ENCODE assay signal across 8 cellular contexts in the genomic region with DNA sequence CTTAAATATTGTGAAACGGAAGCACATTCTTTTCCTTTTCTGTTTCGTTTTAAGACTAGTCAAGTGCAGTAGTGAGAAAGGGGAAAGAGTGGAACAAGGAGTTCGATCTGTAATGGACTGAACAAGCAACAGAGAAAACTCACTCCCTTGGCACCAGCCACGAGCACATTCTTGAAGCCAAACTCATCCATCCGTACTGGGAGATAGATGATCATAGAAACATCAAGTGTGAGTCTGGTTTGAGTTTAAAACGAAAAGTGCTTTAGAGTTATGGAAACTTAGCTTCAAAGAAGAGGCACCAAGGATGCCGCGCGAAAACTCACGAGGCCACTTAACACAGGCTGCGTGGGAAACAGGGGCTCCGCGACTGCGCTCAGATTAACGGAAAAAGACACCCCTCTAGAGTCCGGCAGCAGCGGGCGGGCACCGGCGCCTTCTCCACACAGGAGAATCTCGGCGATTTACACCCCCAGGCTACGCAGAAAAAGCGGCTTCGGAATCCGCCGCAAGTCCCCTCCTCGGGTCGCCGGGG. TPM values are rescaled to one million over a fixed set of nuclear protein-coding genes. Genes with fewer than 3 reads are reported as not detected.
A peak's percentile ranks its signal among the peaks of the same experiment; 100 is the strongest.
DNase-seq lines count a peak whose midpoint lies in the region; ATAC-seq and TF ChIP-seq lines count a peak whose summit lies in the region.

No MANE protein-coding gene starts in this region.

- H2BK12ac ChIP-seq in neuronal stem cell (ENCODE audit: low read length) = no peak overlapping the region

- H3K23ac ChIP-seq in neuronal stem cell (ENCODE audit: low read depth, low read length, poor library complexity) = peak overlapping the region; percentile 94

- H3K4me1 ChIP-seq in neuronal stem cell (ENCODE audit: control insufficient read depth in 2 of 2, insufficient read depth in 1 of 2, low read depth in 1 of 2, low read length in 2 of 2) = peaks cover 0 to 2% of the 10 kb centered on the region in 2 donors

- H3K9ac ChIP-seq in neuronal stem cell (ENCODE audit: low read depth, low read length, poor library complexity) = peak overlapping the region; percentile 91

- ATAC-seq in esophagus mucosa = no peak

- H3K14ac ChIP-seq in neuronal stem cell (ENCODE audit: low read length) = no peak overlapping the region

- H3K79me1 ChIP-seq in neuronal stem cell (ENCODE audit: low read depth, low read length) = peaks cover 3% of the 10 kb centered on the region

- no peak overlapping the region for H3K27ac ChIP-seq in neuronal stem cell (replicated peaks; ENCODE audit: low read length)

- TF ChIP-seq CTCF in foreskin fibroblast (IDR thresholded peaks at IDR 0.05; ENCODE audit: low read depth, low read length) = no peak

- H3K27me3 ChIP-seq in neuronal stem cell (ENCODE audit: control insufficient read depth in 3 of 3, insufficient read depth in 3 of 3, low read depth in 1 of 3, low read length in 3 of 3) = peaks cover 0 to 17% (median 14%) of the 10 kb centered on the region in 3 experiments

- no peak overlapping the region for H2BK5ac ChIP-seq in neuronal stem cell (ENCODE audit: low read length)

- WGBS in neuronal stem cell (ENCODE audit: extremely low coverage in 2 of 2, insufficient read length in 2 of 2, insufficient replicate concordance in 1 of 2), 2 donors = no CpG with 5 or more reads among the region's 30 CpGs

- H2AK5ac ChIP-seq in neuronal stem cell (ENCODE audit: low read depth, low read length) = no peak overlapping the region

- peak overlapping the region; percentile 54 to 60 for H3K4me3 ChIP-seq in foreskin fibroblast (ENCODE audit: low read depth in 1 of 2, low read length in 2 of 2)
- H3K4me3 ChIP-seq in neuronal stem cell (ENCODE audit: low read length in 2 of 2) = peak overlapping the region; percentile 46 to 79

- DNase-seq in activated T-cell treated with anti-CD3 and anti-CD28 coated beads for 1 hour (ENCODE audit: low read depth) (peak; percentile 28), HS-5 (ENCODE audit: low read depth) (peak; percentile 64), activated T-cell treated with anti-CD3 and anti-CD28 coated beads for 4 hours (peak; percentile 27), foreskin fibroblast (peak; percentile 85 to 92), neuronal stem cell (ENCODE audit: low spot score) (peak; percentile 18), NCI-H748 (lab: John Stamatoyannopoulos, UW; ENCODE audit: unreplicated experiment) (no peak)
- no peak for DNase-seq in activated T-cell treated with anti-CD3 and anti-CD28 coated beads, Interleukin-2, amount 50 U/mL, for 1 hour

- no peak overlapping the region for H3K4ac ChIP-seq in neuronal stem cell (ENCODE audit: low read length)

- H2BK15ac ChIP-seq in neuronal stem cell (ENCODE audit: low read length) = peak overlapping the region; percentile 5

- no peak overlapping the region for H2BK120ac ChIP-seq in neuronal stem cell (ENCODE audit: low read depth, low read length)

- H3K36me3 ChIP-seq in neuronal stem cell (replicated peaks in 1 of 2; ENCODE audit: control insufficient read depth in 2 of 2, insufficient read depth in 2 of 2, low read length in 2 of 2) = no peaks in the 10 kb centered on the region

- no peak overlapping the region for H4K91ac ChIP-seq in neuronal stem cell (ENCODE audit: low read depth, low read length, poor library complexity)

- H3K4me2 ChIP-seq in neuronal stem cell (ENCODE audit: insufficient read depth, low read length, poor library complexity, severe bottlenecking) = peak overlapping the region; percentile 85

- no peak overlapping the region for H4K8ac ChIP-seq in neuronal stem cell (ENCODE audit: low read depth, low read length)

- H3K18ac ChIP-seq in neuronal stem cell (ENCODE audit: low read length) = peak overlapping the region; percentile 93

- peaks cover 1 to 3% of the 10 kb centered on the region in 2 donors for H3K9me3 ChIP-seq in neuronal stem cell (replicated peaks in 1 of 2; ENCODE audit: control insufficient read depth in 2 of 2, insufficient read depth in 1 of 2, low read depth in 1 of 2, low read length in 2 of 2)

- peak overlapping the region; percentile 94 for H2AFZ ChIP-seq in neuronal stem cell (ENCODE audit: low read length)

RNA-seq across cellular contexts. Expression of gene FAM53A, which starts 0.7 kb away (rescaled TPM):
- 2.0 TPM for polyA plus RNA-seq in neuronal stem cell (2013, experiment 1 of 2)
- polyA plus RNA-seq in neuronal stem cell (2013, experiment 2 of 2) = 1.3 TPM
- total RNA-seq in esophagus mucosa = 0.92 TPM

RNA-seq across cellular contexts. Expression of gene SLBP, which starts 28.7 kb away (rescaled TPM):
- 44.6 TPM for polyA plus RNA-seq in neuronal stem cell (2013, experiment 1 of 2)
- 44.5 TPM for polyA plus RNA-seq in neuronal stem cell (2013, experiment 2 of 2)
- 31.3 TPM for total RNA-seq in esophagus mucosa

RNA-seq across cellular contexts. Expression of gene TMEM129, which starts 37.7 kb away (rescaled TPM):
- polyA plus RNA-seq in neuronal stem cell (2013, experiment 1 of 2) = 28.3 TPM
- polyA plus RNA-seq in neuronal stem cell (2013, experiment 2 of 2) = 26.4 TPM
- 25.5 TPM for total RNA-seq in esophagus mucosa

RNA-seq across cellular contexts. Expression of gene TACC3, which starts 37.9 kb away (rescaled TPM):
- 110 TPM for polyA plus RNA-seq in neuronal stem cell (2013, experiment 1 of 2)
- polyA plus RNA-seq in neuronal stem cell (2013, experiment 2 of 2) = 108 TPM
- total RNA-seq in esophagus mucosa = 34.4 TPM

Comparison
In these comparisons a context has a peak if more than half of its experiments do, and no peak if none do; other contexts are left out.
1. DNase-seq: peak in activated T-cell treated with anti-CD3 and anti-CD28 coated beads for 1 hour (single experiment), HS-5 (single experiment), activated T-cell treated with anti-CD3 and anti-CD28 coated beads for 4 hours (single experiment), foreskin fibroblast (2 of 2) and neuronal stem cell (single experiment); none in activated T-cell treated with anti-CD3 and anti-CD28 coated beads, Interleukin-2, amount 50 U/mL, for 1 hour (single experiment) and NCI-H748 (single experiment).